In genomic region chrX:13937370-13938052, GRCh38 we compare ENCODE assay signal across 9 cellular contexts.
DNase-seq lines count a peak whose midpoint lies in the region; ATAC-seq, FAIRE-seq and TF ChIP-seq lines count a peak whose summit lies in the region.
"Had no signal": no experiment of that assay in that cellular context is flagged by ENCODE, and none has a peak within 500 bp of the region (broad histone marks: within the 10 kb centered on the region; RNA-seq: fewer than 3 reads in every experiment).

No MANE protein-coding gene starts in this region.

- H3K27ac ChIP-seq in cardiac muscle cell (peak overlapping the region; percentile 82), hepatocyte (no peak overlapping the region)
- H3K27ac ChIP-seq: epithelial cell of prostate had no signal

- H3K9me3 ChIP-seq in cardiac muscle cell (ENCODE audit: low read depth) (no peaks in the 10 kb centered on the region), hepatocyte (ENCODE audit: low read depth) (no peaks in the 10 kb centered on the region)

- peak overlapping the region; percentile 90 for H3K4me2 ChIP-seq in hepatocyte

- H3K79me2 ChIP-seq in hepatocyte, result no peaks in the 10 kb centered on the region

- H3K36me3 ChIP-seq in cardiac muscle cell (no peaks in the 10 kb centered on the region), hepatocyte (replicated peaks; ENCODE audit: insufficient read depth, low read depth) (no peaks in the 10 kb centered on the region)

- peaks cover 24% of the 10 kb centered on the region for H3K27me3 Mint-ChIP-seq in activated CD8-positive, alpha-beta T cell treated with anti-CD3 and anti-CD28 coated beads for 36 hours

- no peak for FAIRE-seq in D721Med (lab: Jason Lieb, UNC)

- H3K4me1 ChIP-seq in cardiac muscle cell (ENCODE audit: low read depth) (no peaks in the 10 kb centered on the region), hepatocyte (ENCODE audit: insufficient read depth) (no peaks in the 10 kb centered on the region)

- H3K27me3 ChIP-seq in cardiac muscle cell (no peaks in the 10 kb centered on the region), hepatocyte (no peaks in the 10 kb centered on the region)

- POLR2A ChIA-PET in activated CD8-positive, alpha-beta T cell treated with anti-CD3 and anti-CD28 coated beads for 36 hours (lab: Charles Lee), result no interaction called here

- H3K9me3 Mint-ChIP-seq in activated CD8-positive, alpha-beta T cell treated with anti-CD3 and anti-CD28 coated beads for 36 hours, result no peaks in the 10 kb centered on the region

- DNase-seq in cardiac muscle cell (ENCODE audit: low read depth in 1 of 2, low spot score in 1 of 2) (peak; percentile 60 to 69), cardiac septum (ENCODE audit: low spot score) (no peak), hepatocyte (ENCODE audit: low spot score) (no peak), skeletal muscle cell (ENCODE audit: low read depth) (peak; percentile 25), D721Med (ENCODE audit: insufficient read length, low spot score) (no peak), NK-92 (lab: John Stamatoyannopoulos, UW; ENCODE audit: unreplicated experiment) (no peak), cerebellar nuclear complex (lab: John Stamatoyannopoulos, UW) (no peak)
- peak; percentile 1 for DNase-seq in activated CD8-positive, alpha-beta T cell treated with anti-CD3 and anti-CD28 coated beads for 36 hours

- no peak for TF ChIP-seq CTCF in cardiac muscle cell (IDR thresholded peaks at IDR 0.05; ENCODE audit: low read depth, low read length)
- no peak for TF ChIP-seq CTCF in activated CD8-positive, alpha-beta T cell treated with anti-CD3 and anti-CD28 coated beads for 36 hours (IDR thresholded peaks at IDR 0.05)
- TF ChIP-seq CTCF in hepatocyte (IDR thresholded peaks at IDR 0.05; ENCODE audit: poor library complexity), result no peak
- no peak for TF ChIP-seq CTCF in D721Med (IDR thresholded peaks at IDR 0.05; ENCODE audit: insufficient read depth, missing control alignments)

- no peaks in the 10 kb centered on the region for H3K9me2 ChIP-seq in hepatocyte (replicated peaks; ENCODE audit: insufficient read depth)

- CTCF ChIA-PET in activated CD8-positive, alpha-beta T cell treated with anti-CD3 and anti-CD28 coated beads for 36 hours (lab: Charles Lee), result no interaction called here

- H3K27ac Mint-ChIP-seq in activated CD8-positive, alpha-beta T cell treated with anti-CD3 and anti-CD28 coated beads for 36 hours, result no peak overlapping the region

- intact Hi-C loops in cardiac septum (cut with DNase I), result no loop called here
- intact Hi-C loops in activated CD8-positive, alpha-beta T cell treated with anti-CD3 and anti-CD28 coated beads for 36 hours (cut with micrococcal nuclease), result no loop called here

- 46% methylated on average over 27 of the region's 27 CpGs for WGBS in hepatocyte (ENCODE audit: low lambda C conversion rate, missing lambda C conversion rate)

- no peaks in the 10 kb centered on the region for H4K20me1 ChIP-seq in hepatocyte (ENCODE audit: insufficient read depth, poor library complexity, severe bottlenecking)

- no peaks in the 10 kb centered on the region for H3K36me3 Mint-ChIP-seq in activated CD8-positive, alpha-beta T cell treated with anti-CD3 and anti-CD28 coated beads for 36 hours (ENCODE audit: low read depth)

- no peak for ATAC-seq in activated CD8-positive, alpha-beta T cell treated with anti-CD3 and anti-CD28 coated beads for 36 hours

- peak overlapping the region; percentile 31 for H3K4me3 Mint-ChIP-seq in activated CD8-positive, alpha-beta T cell treated with anti-CD3 and anti-CD28 coated beads for 36 hours

- peaks cover 2% of the 10 kb centered on the region for H3K4me1 Mint-ChIP-seq in activated CD8-positive, alpha-beta T cell treated with anti-CD3 and anti-CD28 coated beads for 36 hours (ENCODE audit: low read depth)

- H3K4me3 ChIP-seq in cardiac muscle cell (peak overlapping the region; percentile 77), hepatocyte (peak overlapping the region; percentile 42), skeletal muscle cell (ENCODE audit: low read depth, low read length) (peak overlapping the region; percentile 59)

- H2AFZ ChIP-seq in hepatocyte, result no peak overlapping the region

Comparison
In these comparisons a context has a peak if more than half of its experiments do, and no peak if none do; other contexts are left out.
1. DNase-seq: peak in cardiac muscle cell (2 of 2), activated CD8-positive, alpha-beta T cell treated with anti-CD3 and anti-CD28 coated beads for 36 hours (single experiment) and skeletal muscle cell (single experiment); none in cardiac septum (single experiment), hepatocyte (single experiment), D721Med (single experiment), NK-92 (single experiment) and cerebellar nuclear complex (0 of 2).
2. Peak in every context shown above with its lines, with median percentiles within 50 percentile points of each other: H3K4me3 ChIP-seq.